ENCODE assay signal across 19 cellular contexts in genomic region chr20:58402827-58403226, GRCh38. TPM values are rescaled to one million over a fixed set of nuclear protein-coding genes. Genes with fewer than 3 reads are reported as not detected.
DNase-seq lines count a peak whose midpoint lies in the region; ATAC-seq and TF ChIP-seq lines count a peak whose summit lies in the region.
"Had no signal": no experiment of that assay in that cellular context is flagged by ENCODE, and none has a peak within 500 bp of the region (broad histone marks: within the 10 kb centered on the region; RNA-seq: fewer than 3 reads in every experiment).

No MANE protein-coding gene starts in this region.

- peaks cover 30% of the 10 kb centered on the region for H3K4me1 Mint-ChIP-seq in activated CD4-positive, alpha-beta T cell treated with anti-CD3 and anti-CD28 coated beads for 36 hours
- peaks cover 19% of the 10 kb centered on the region for H3K4me1 Mint-ChIP-seq in stimulated activated memory B cell treated with anti-CD40 and anti-IgM and Interleukin-4, amounts not matched to agents 10 μg/mL and 1 μg/mL and 100 μg/mL, for 72 hours

- CTCF ChIA-PET in activated CD4-positive, alpha-beta T cell treated with anti-CD3 and anti-CD28 coated beads for 36 hours (lab: Charles Lee) = interaction anchor here (0.7 to 1.0 kb wide), 2 partner anchors 14 to 38 kb away, joined by 3 read pairs; partner anchors contain the start of gene VAPB

- intact Hi-C loops in activated CD4-positive, alpha-beta T cell treated with anti-CD3 and anti-CD28 coated beads for 36 hours (cut with DNase I, micrococcal nuclease) = loop anchor here (5.0 to 10.0 kb wide), 2 partner anchors 51 to 752 kb away; no protein-coding TSS in a partner anchor

- POLR2A ChIA-PET in activated CD4-positive, alpha-beta T cell treated with anti-CD3 and anti-CD28 coated beads for 36 hours (lab: Charles Lee) = interaction anchor here (0.9 kb wide), 1 partner anchor 14 kb away, joined by 3 read pairs; no protein-coding TSS in a partner anchor

- H4K20me1 ChIP-seq in MM.1S (ENCODE audit: insufficient read depth, low read length) = peaks cover 75% of the 10 kb centered on the region

- no peaks in the 10 kb centered on the region for H3K9me2 ChIP-seq in MM.1S (replicated peaks; ENCODE audit: insufficient read depth, low read length)

- H3K27me3 ChIP-seq in MM.1S (replicated peaks; ENCODE audit: insufficient read depth, low read length) = no peaks in the 10 kb centered on the region

- no peak overlapping the region for H3K27ac ChIP-seq in MM.1S (ENCODE audit: low read length)
- H3K27ac ChIP-seq: thoracic aorta had no signal

- H3K4me1 ChIP-seq in MM.1S (ENCODE audit: low read length) = peaks cover 5% of the 10 kb centered on the region; the same call in 1 of the 2 replicates

- H3K4me3 Mint-ChIP-seq in activated CD4-positive, alpha-beta T cell treated with anti-CD3 and anti-CD28 coated beads for 36 hours = no peak overlapping the region
- H3K4me3 Mint-ChIP-seq in stimulated activated memory B cell treated with anti-CD40 and anti-IgM and Interleukin-4, amounts not matched to agents 10 μg/mL and 1 μg/mL and 100 μg/mL, for 72 hours = no peak overlapping the region
- H3K4me3 Mint-ChIP-seq: immature natural killer cell had no signal

- no peak for DNase-seq in activated CD4-positive, alpha-beta T cell treated with anti-CD3 and anti-CD28 coated beads for 36 hours
- DNase-seq in activated CD4-positive, alpha-beta T cell treated with anti-CD3 and anti-CD28 coated beads for 48 hours = no peak
- DNase-seq in NCI-H2171 treated with DMSO at 0.1 percent for 48 hours (lab: John Stamatoyannopoulos, UW) (no peak), MM.1S (no peak)
- DNase-seq: 8988T; activated naive CD4-positive, alpha-beta T cell treated with anti-CD3 and anti-CD28 coated beads, Interleukin-2, amount 50 U/mL, for 16 hours; Calu3; effector CD8-positive, alpha-beta T cell; foreskin fibroblast; immature natural killer cell; midbrain; NCI-H1092; NCI-H345 had no signal

- no peak for TF ChIP-seq CTCF in MM.1S (IDR thresholded peaks at IDR 0.05; ENCODE audit: low read length)

- H3K27ac Mint-ChIP-seq in activated CD4-positive, alpha-beta T cell treated with anti-CD3 and anti-CD28 coated beads for 36 hours = no peak overlapping the region
- no peak overlapping the region for H3K27ac Mint-ChIP-seq in stimulated activated memory B cell treated with anti-CD40 and anti-IgM and Interleukin-4, amounts not matched to agents 10 μg/mL and 1 μg/mL and 100 μg/mL, for 72 hours
- H3K27ac Mint-ChIP-seq: immature natural killer cell had no signal

- H3F3A ChIP-seq in MM.1S (ENCODE audit: insufficient read depth, low read length) = peaks cover 5% of the 10 kb centered on the region; the same call in 1 of the 2 replicates

- no peak overlapping the region for H3K9ac ChIP-seq in MM.1S (ENCODE audit: low read length)

- H3K79me2 ChIP-seq in MM.1S (ENCODE audit: low read length) = peaks cover 99% of the 10 kb centered on the region

- no peak overlapping the region for H2AFZ ChIP-seq in MM.1S (ENCODE audit: low read length)

- H3K9me3 Mint-ChIP-seq in activated CD4-positive, alpha-beta T cell treated with anti-CD3 and anti-CD28 coated beads for 36 hours (ENCODE audit: low read depth) = no peaks in the 10 kb centered on the region
- H3K9me3 Mint-ChIP-seq in stimulated activated memory B cell treated with anti-CD40 and anti-IgM and Interleukin-4, amounts not matched to agents 10 μg/mL and 1 μg/mL and 100 μg/mL, for 72 hours = no peaks in the 10 kb centered on the region
- H3K9me3 Mint-ChIP-seq: immature natural killer cell had no signal

- peaks cover 15% of the 10 kb centered on the region for H3K36me3 Mint-ChIP-seq in activated CD4-positive, alpha-beta T cell treated with anti-CD3 and anti-CD28 coated beads for 36 hours (ENCODE audit: low read depth)
- H3K36me3 Mint-ChIP-seq in stimulated activated memory B cell treated with anti-CD40 and anti-IgM and Interleukin-4, amounts not matched to agents 10 μg/mL and 1 μg/mL and 100 μg/mL, for 72 hours = peaks cover 10% of the 10 kb centered on the region
- H3K36me3 Mint-ChIP-seq: immature natural killer cell had no signal

- peak; percentile 21 for ATAC-seq in activated CD4-positive, alpha-beta T cell treated with anti-CD3 and anti-CD28 coated beads for 36 hours
- ATAC-seq in GM21723 (IDR thresholded peaks at IDR 0.05; ENCODE audit: unreplicated experiment) (peak; percentile 80), HG03159 (IDR thresholded peaks at IDR 0.05; ENCODE audit: unreplicated experiment) (peak; percentile 75), HG03439 (IDR thresholded peaks at IDR 0.05; ENCODE audit: unreplicated experiment) (no peak)
- ATAC-seq in stimulated activated memory B cell treated with anti-CD40 and anti-IgM and Interleukin-4, amounts not matched to agents 10 μg/mL and 1 μg/mL and 100 μg/mL, for 72 hours = peak; percentile 96
- ATAC-seq: HepG2 had no signal

- H3K27me3 Mint-ChIP-seq in activated CD4-positive, alpha-beta T cell treated with anti-CD3 and anti-CD28 coated beads for 36 hours = no peaks in the 10 kb centered on the region
- H3K27me3 Mint-ChIP-seq in stimulated activated memory B cell treated with anti-CD40 and anti-IgM and Interleukin-4, amounts not matched to agents 10 μg/mL and 1 μg/mL and 100 μg/mL, for 72 hours = no peaks in the 10 kb centered on the region

- no peak overlapping the region for H3K4me3 ChIP-seq in MM.1S (ENCODE audit: low read length)
- H3K4me3 ChIP-seq: thoracic aorta had no signal

- no peaks in the 10 kb centered on the region for H3K36me3 ChIP-seq in MM.1S (replicated peaks; ENCODE audit: insufficient read depth, low read length)
- H3K36me3 ChIP-seq: thoracic aorta had no signal

- H3K9me3 ChIP-seq in MM.1S (replicated peaks; ENCODE audit: insufficient read depth, low read length) = no peaks in the 10 kb centered on the region
- H3K9me3 ChIP-seq: thoracic aorta had no signal

- no peak overlapping the region for H3K4me2 ChIP-seq in MM.1S (ENCODE audit: low read depth, low read length)

RNA-seq across cellular contexts. Expression of gene VAPB, which starts 13.8 kb away (rescaled TPM):
- 10 to 100 TPM; 43.9 to 54.5 TPM for total RNA-seq in activated CD4-positive, alpha-beta T cell treated with anti-CD3 and anti-CD28 coated beads for 36 hours
